8 cellular contexts compared by ENCODE assay signal in genomic region chr2:176093145-176093888, GRCh38. TPM values are rescaled to one million over a fixed set of nuclear protein-coding genes. Genes with fewer than 3 reads are reported as not detected.
A peak's percentile ranks its signal among the peaks of the same experiment; 100 is the strongest.
DNase-seq lines count a peak whose midpoint lies in the region; ATAC-seq and TF ChIP-seq lines count a peak whose summit lies in the region.

No MANE protein-coding gene starts in this region.

- H3K9me3 ChIP-seq in IMR-90 (ENCODE audit: control insufficient read depth, insufficient read depth, low read length) (peaks cover 9% of the 10 kb centered on the region), psoas muscle (no peaks in the 10 kb centered on the region), PC-9 (ENCODE audit: insufficient read depth, low read depth) (no peaks in the 10 kb centered on the region)

- H3K27me3 Mint-ChIP-seq in effector memory CD8-positive, alpha-beta T cell: peaks cover 87 to 96% of the 10 kb centered on the region in 2 donors

- H3K27me3 ChIP-seq in IMR-90 (ENCODE audit: control insufficient read depth, insufficient read depth, low read length) (peaks cover 90% of the 10 kb centered on the region), psoas muscle (ENCODE audit: insufficient read depth in 3 of 3, low read length in 2 of 3) (peaks cover 7 to 100% (median 63%) of the 10 kb centered on the region in 3 donors), PC-9 (ENCODE audit: insufficient read depth, low read depth) (peaks cover 74% of the 10 kb centered on the region)

- no peak overlapping the region for H2AK5ac ChIP-seq in IMR-90 (ENCODE audit: low read depth, low read length)

- no peaks in the 10 kb centered on the region for H3K9me1 ChIP-seq in IMR-90 (ENCODE audit: insufficient read depth, low read length)

- H3K4me1 ChIP-seq in IMR-90 (ENCODE audit: control insufficient read depth, insufficient read depth, low read length): peaks cover 3% of the 10 kb centered on the region; the same call in 1 of the 2 replicates
- H3K4me1 ChIP-seq in psoas muscle: peaks cover 23% of the 10 kb centered on the region
- H3K4me1 ChIP-seq in PC-9 (replicated peaks; ENCODE audit: insufficient read depth): peaks cover 13% of the 10 kb centered on the region; the same call in 1 of the 2 replicates

- intact Hi-C loops in IMR-90 (cut with micrococcal nuclease) (loop anchor here (10.0 kb wide), 1 partner anchor 1389 kb away; no protein-coding TSS in a partner anchor), psoas muscle (cut with DNase I) (loop anchor here in 1 of 2 donors (10.0 kb wide), 1 partner anchor 839 kb away; no protein-coding TSS in a partner anchor), PC-9 (cut with micrococcal nuclease; ENCODE audit: unreplicated experiment) (loop anchor here (10.0 kb wide), 1 partner anchor 1629 kb away; no protein-coding TSS in a partner anchor)

- H3K27ac ChIP-seq in IMR-90 (ENCODE audit: insufficient read depth, low read length) (no peak overlapping the region), psoas muscle (no peak overlapping the region), PC-9 (no peak overlapping the region)

- no peak overlapping the region for H3K23ac ChIP-seq in IMR-90 (ENCODE audit: low read depth, low read length)

- no peak overlapping the region for H2AK9ac ChIP-seq in IMR-90 (replicated peaks; ENCODE audit: low read depth, low read length, poor library complexity)

- no peak overlapping the region for H4K8ac ChIP-seq in IMR-90 (ENCODE audit: low read depth in 2 of 2, low read length in 2 of 2)

- peak overlapping the region; percentile 43 to 51 for H3K4me3 Mint-ChIP-seq in effector memory CD8-positive, alpha-beta T cell

- H3K4me3 ChIP-seq in IMR-90 (ENCODE audit: insufficient read depth, low read depth, low read length) (no peak overlapping the region; the same call in 1 of the 2 replicates), psoas muscle (peak overlapping the region; percentile 51), PC-9 (no peak overlapping the region)

- H3K18ac ChIP-seq in IMR-90 (ENCODE audit: low read depth, low read length): no peak overlapping the region

- 2% methylated on average over 13 of the region's 52 CpGs; no CpG with 5 or more reads in 1 of the 2 experiments for WGBS in IMR-90 (ENCODE audit: extremely low coverage in 2 of 2, insufficient read length in 1 of 2), 2 experiments
- 4 to 5% (median 4%) methylated on average over 44 to 52 of the region's 52 CpGs for WGBS in psoas muscle, 3 donors

- TF ChIP-seq CTCF in IMR-90 (conservative IDR thresholded peaks at IDR 0.05; ENCODE audit: low read depth, low read length) (no peak), psoas muscle (IDR thresholded peaks at IDR 0.05) (no peak), PC-9 (conservative IDR thresholded peaks at IDR 0.05) (no peak)

- H3K79me1 ChIP-seq in IMR-90 (ENCODE audit: low read depth in 1 of 2, low read length in 2 of 2): no peaks in the 10 kb centered on the region

- DNase-seq in NCI-H510A (lab: John Stamatoyannopoulos, UW) (peak; percentile 45), NCI-H510A treated with DMSO at 0.1 percent for 48 hours (lab: John Stamatoyannopoulos, UW) (no peak), IMR-90 (no peak), psoas muscle (no peak), PC-9 (no peak)
- no peak for DNase-seq in effector memory CD8-positive, alpha-beta T cell

- ATAC-seq in IMR-90 (ENCODE audit: low read depth) (no peak), psoas muscle (no peak), GM18511 (IDR thresholded peaks at IDR 0.05; ENCODE audit: unreplicated experiment) (no peak), HG02763 (IDR thresholded peaks at IDR 0.05; ENCODE audit: unreplicated experiment) (no peak)
- no peak for ATAC-seq in effector memory CD8-positive, alpha-beta T cell (replicated peaks)

- no peak overlapping the region for H3K27ac Mint-ChIP-seq in effector memory CD8-positive, alpha-beta T cell

- no peaks in the 10 kb centered on the region for H3K9me2 ChIP-seq in PC-9 (ENCODE audit: insufficient read depth)

- no peak overlapping the region for H3K56ac ChIP-seq in IMR-90 (ENCODE audit: extremely low read depth, insufficient read depth, low read length)

- peak overlapping the region; percentile 20; the same call in 1 of the 2 replicates for H3K4me2 ChIP-seq in IMR-90 (ENCODE audit: low read depth, low read length)
- H3K4me2 ChIP-seq in PC-9: no peak overlapping the region

- in situ Hi-C loops in IMR-90 (cut with MboI; ENCODE audit: low sequenced_read_pairs): loop anchor here (10.0 to 25.0 kb wide), 4 partner anchors 409 to 1356 kb away; no protein-coding TSS in a partner anchor

- H3K4me1 Mint-ChIP-seq in effector memory CD8-positive, alpha-beta T cell (ENCODE audit: low read depth in 2 of 2): peaks cover 25 to 27% of the 10 kb centered on the region in 2 donors

- POLR2A ChIA-PET in IMR-90 (lab: Charles Lee; ENCODE audit: unreplicated experiment) (no interaction called here), PC-9 (lab: Charles Lee; ENCODE audit: unreplicated experiment) (interaction anchor here (0.6 kb wide), 1 partner anchor 829 kb away, joined by 3 read pairs; no protein-coding TSS in a partner anchor)

- TF ChIP-seq POLR2A in IMR-90 (IDR thresholded peaks at IDR 0.05; ENCODE audit: low read depth, low read length): no peak

- H3K4ac ChIP-seq in IMR-90 (ENCODE audit: low read depth, low read length): no peak overlapping the region

- peak overlapping the region; percentile 57 for H2AFZ ChIP-seq in IMR-90 (replicated peaks; ENCODE audit: low read length, poor library complexity)
- H2AFZ ChIP-seq in PC-9: no peak overlapping the region

- no peak overlapping the region for H2BK15ac ChIP-seq in IMR-90 (ENCODE audit: low read depth, low read length)

- H4K91ac ChIP-seq in IMR-90 (ENCODE audit: insufficient read depth, low read depth, low read length): no peak overlapping the region

- H3K79me2 ChIP-seq in PC-9 (ENCODE audit: low read depth): no peaks in the 10 kb centered on the region

- H4K5ac ChIP-seq in IMR-90 (ENCODE audit: low read depth, low read length): no peak overlapping the region

- peaks cover 29% of the 10 kb centered on the region for H3K36me3 Mint-ChIP-seq in effector memory CD8-positive, alpha-beta T cell (ENCODE audit: insufficient read depth)

- H4K20me1 ChIP-seq in IMR-90 (ENCODE audit: insufficient read depth, low read length): no peaks in the 10 kb centered on the region
- no peaks in the 10 kb centered on the region for H4K20me1 ChIP-seq in PC-9 (ENCODE audit: insufficient read depth)

- BruUV-seq in IMR-90 (replicated peaks; lab: Mats Ljungman, UMichigan): no TSS peak
- BruUV-seq in PC-9 (replicated peaks; lab: Mats Ljungman, UMichigan): no TSS peak

- CTCF ChIA-PET in IMR-90 (lab: Yijun Ruan, JAX) (no interaction called here), PC-9 (lab: Charles Lee) (no interaction called here)

- dilution Hi-C loops in IMR-90 (cut with HindIII; ENCODE audit: low sequenced_read_pairs, unreplicated experiment): no loop called here

- no peak overlapping the region for H2BK5ac ChIP-seq in IMR-90 (ENCODE audit: low read depth, low read length, poor library complexity, severe bottlenecking)

- H3K36me3 ChIP-seq in IMR-90 (ENCODE audit: control insufficient read depth, insufficient read depth, low read length) (no peaks in the 10 kb centered on the region), psoas muscle (ENCODE audit: insufficient read depth in 1 of 2, low read depth in 1 of 2) (no peaks in the 10 kb centered on the region), PC-9 (ENCODE audit: low read depth) (no peaks in the 10 kb centered on the region)

- no peak for TF ChIP-seq RAD21 in IMR-90 (IDR thresholded peaks at IDR 0.05; ENCODE audit: low read length)

- H2BK20ac ChIP-seq in IMR-90 (ENCODE audit: low read depth, low read length): no peak overlapping the region

- H3K9ac ChIP-seq in IMR-90 (ENCODE audit: low read depth, low read length): no peak overlapping the region

- no peaks in the 10 kb centered on the region for H3K9me3 Mint-ChIP-seq in effector memory CD8-positive, alpha-beta T cell

- no peaks in the 10 kb centered on the region for H3F3A ChIP-seq in PC-9 (ENCODE audit: insufficient read depth, low read depth)

- H3K14ac ChIP-seq in IMR-90 (replicated peaks; ENCODE audit: low read depth, low read length): no peak overlapping the region

- H2BK120ac ChIP-seq in IMR-90 (ENCODE audit: low read depth, low read length): no peak overlapping the region

TF ChIP-seq in IMR-90, 13 proteins besides CTCF, POLR2A, EP300 and RAD21 (continues in another document):
- no peak for TF ChIP-seq NFE2L2 (IDR thresholded peaks at IDR 0.05; ENCODE audit: low read depth, low read length)

RNA-seq across cellular contexts. Expression of gene HOXD13, which starts 0.8 kb away (rescaled TPM):
- total RNA-seq in IMR-90 (2012; rRNA removed) (not detected in 2 replicates), psoas muscle (not detected), PC-9 (2021) (not detected in 2 replicates)
- polyA plus RNA-seq in IMR-90 (2012; rRNA removed) (not detected in 2 replicates), psoas muscle (under 1 TPM in 1 of 3 donors, not detected in 2; 0.01 TPM)
- not detected in 2 replicates for polyA plus RNA-seq in IMR-90 (2012; cell fraction: cytosol; rRNA removed)
- polyA plus RNA-seq in IMR-90 (2012; cell fraction: nucleus; rRNA removed; ENCODE audit: low replicate concordance): not detected in 2 replicates

RNA-seq across cellular contexts. Expression of gene HOXD12, which starts 6.3 kb away (rescaled TPM):
- total RNA-seq in IMR-90 (2012; rRNA removed) (not detected in 2 replicates), psoas muscle (not detected), PC-9 (2021) (not detected in 2 replicates)
- polyA plus RNA-seq in IMR-90 (2012; rRNA removed) (not detected in 2 replicates), psoas muscle (not detected)
- polyA plus RNA-seq in IMR-90 (2012; cell fraction: cytosol; rRNA removed): not detected in 2 replicates
- polyA plus RNA-seq in IMR-90 (2012; cell fraction: nucleus; rRNA removed; ENCODE audit: low replicate concordance): not detected in 2 replicates

RNA-seq across cellular contexts. Expression of gene EVX2, which starts 9.6 kb away (rescaled TPM):
- not detected in 2 replicates for total RNA-seq in IMR-90 (2012; rRNA removed)
- not detected in 2 replicates for polyA plus RNA-seq in IMR-90 (2012; rRNA removed)
- polyA plus RNA-seq in IMR-90 (2012; cell fraction: cytosol; rRNA removed): not detected in 2 replicates
- not detected in 2 replicates for polyA plus RNA-seq in IMR-90 (2012; cell fraction: nucleus; rRNA removed; ENCODE audit: low replicate concordance)
- total RNA-seq in psoas muscle: not detected
- polyA plus RNA-seq in psoas muscle: not detected
- total RNA-seq in PC-9 (2021): not detected in 2 replicates

RNA-seq across cellular contexts. Expression of gene HOXD11, which starts 13.8 kb away (rescaled TPM):
- not detected in 2 replicates for total RNA-seq in IMR-90 (2012; rRNA removed)
- not detected in 2 replicates for polyA plus RNA-seq in IMR-90 (2012; rRNA removed)
- not detected in 2 replicates for polyA plus RNA-seq in IMR-90 (2012; cell fraction: cytosol; rRNA removed)
- polyA plus RNA-seq in IMR-90 (2012; cell fraction: nucleus; rRNA removed; ENCODE audit: low replicate concordance): not detected in 2 replicates
- not detected for total RNA-seq in psoas muscle
- polyA plus RNA-seq in psoas muscle: not detected
- not detected in 2 replicates for total RNA-seq in PC-9 (2021)

RNA-seq across cellular contexts. Expression of gene HOXD10, which starts 23.3 kb away (rescaled TPM):
- total RNA-seq in IMR-90 (2012; rRNA removed) (not detected in 2 replicates), psoas muscle (not detected), PC-9 (2021) (not detected in 2 replicates)
- polyA plus RNA-seq in IMR-90 (2012; rRNA removed) (not detected in 2 replicates), psoas muscle (under 1 TPM in 2 of 3 donors, not detected in 1; 0.03 to 0.04 TPM)
- polyA plus RNA-seq in IMR-90 (2012; cell fraction: cytosol; rRNA removed): not detected in 2 replicates
- not detected in 2 replicates for polyA plus RNA-seq in IMR-90 (2012; cell fraction: nucleus; rRNA removed; ENCODE audit: low replicate concordance)
